ENCODE assay signal across 9 cellular contexts in the genomic region with DNA sequence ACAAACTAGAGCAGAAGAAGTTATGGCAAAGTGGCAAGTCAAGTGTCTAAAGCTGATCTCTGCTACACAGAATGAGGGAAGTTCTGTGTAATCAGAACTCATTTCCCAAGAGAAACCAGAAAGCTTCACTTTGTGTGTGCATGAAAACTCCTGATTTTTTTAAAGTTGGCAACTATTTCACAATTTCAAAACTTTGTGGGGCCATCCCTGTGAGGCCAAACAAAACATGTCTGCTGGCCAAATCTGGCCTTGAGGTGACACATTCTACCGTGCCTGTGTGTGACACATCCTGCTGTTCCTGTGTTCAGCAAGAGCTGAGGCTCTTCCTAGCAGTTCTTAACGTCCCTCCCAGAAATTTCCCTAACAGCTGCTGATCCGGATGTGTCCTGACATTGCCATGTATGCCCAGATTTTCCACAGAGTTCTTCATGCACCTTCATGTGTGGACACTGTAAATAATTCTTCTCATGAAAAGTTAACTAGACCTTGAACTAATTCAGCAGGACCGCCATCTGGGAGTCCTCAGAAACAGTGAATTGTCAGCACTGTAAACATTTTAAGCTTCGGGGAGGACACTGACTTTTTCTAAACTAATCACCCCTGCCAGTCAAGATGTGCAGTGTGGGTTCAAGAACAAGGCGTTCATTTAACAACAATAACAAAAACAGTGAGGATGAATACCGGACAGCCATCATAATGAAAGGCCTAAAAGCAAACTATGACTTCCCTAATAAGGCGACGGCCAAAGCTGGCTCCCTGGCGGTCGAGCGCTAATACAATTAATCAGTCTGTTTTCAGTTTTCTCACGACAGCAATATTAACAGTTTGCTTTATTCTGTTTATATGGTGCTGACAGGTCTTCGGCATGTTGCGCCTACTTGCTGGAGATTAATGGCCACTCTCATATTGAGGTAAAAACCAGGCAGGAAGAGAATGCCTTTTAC.
DNase-seq lines count a peak whose midpoint lies in the region; ATAC-seq and TF ChIP-seq lines count a peak whose summit lies in the region.
"Had no signal": no experiment of that assay in that cellular context is flagged by ENCODE, and none has a peak within 500 bp of the region (broad histone marks: within the 10 kb centered on the region; RNA-seq: fewer than 3 reads in every experiment).

No MANE protein-coding gene starts in this region.

- POLR2A ChIA-PET in CD4-positive, alpha-beta T cell (lab: Charles Lee), result no interaction called here

- H3K4me3 Mint-ChIP-seq in CD4-positive, alpha-beta T cell, result no peak overlapping the region
- no peak overlapping the region for H3K4me3 Mint-ChIP-seq in activated T-helper 2 cell treated with anti-CD3 and anti-CD28 coated beads, Interferon-gamma antibody, Interleukin-2, Interleukin-4, amounts not matched to agents 10 μg/mL and 5 μg/mL and 100 μg/mL, durations not matched to agents 14 hours and 24 hours and 36 hours (ENCODE audit: low read depth)
- H3K4me3 Mint-ChIP-seq: activated CD8-positive, alpha-beta memory T cell treated with anti-CD3 and anti-CD28 coated beads, Interleukin-2, amount 10 ng/mL, durations not matched to agents 7 days and 5 days had no signal

- H3K36me3 Mint-ChIP-seq in CD4-positive, alpha-beta T cell (ENCODE audit: low read depth), result peaks cover 40% of the 10 kb centered on the region
- H3K36me3 Mint-ChIP-seq in activated T-helper 2 cell treated with anti-CD3 and anti-CD28 coated beads, Interferon-gamma antibody, Interleukin-2, Interleukin-4, amounts not matched to agents 10 μg/mL and 5 μg/mL and 100 μg/mL, durations not matched to agents 14 hours and 24 hours and 36 hours (ENCODE audit: low read depth), result no peaks in the 10 kb centered on the region
- H3K36me3 Mint-ChIP-seq: activated CD8-positive, alpha-beta memory T cell treated with anti-CD3 and anti-CD28 coated beads, Interleukin-2, amount 10 ng/mL, durations not matched to agents 7 days and 5 days had no signal

- H3K9me3 Mint-ChIP-seq in CD4-positive, alpha-beta T cell, result no peaks in the 10 kb centered on the region
- no peaks in the 10 kb centered on the region for H3K9me3 Mint-ChIP-seq in activated T-helper 2 cell treated with anti-CD3 and anti-CD28 coated beads, Interferon-gamma antibody, Interleukin-2, Interleukin-4, amounts not matched to agents 10 μg/mL and 5 μg/mL and 100 μg/mL, durations not matched to agents 14 hours and 24 hours and 36 hours

- no peaks in the 10 kb centered on the region for H3K27me3 ChIP-seq in CD4-positive, alpha-beta T cell (ENCODE audit: control insufficient read depth, insufficient read depth, low read length)

- TF ChIP-seq CTCF in CD4-positive, alpha-beta T cell (IDR thresholded peaks at IDR 0.05), result no peak

- CTCF ChIA-PET in CD4-positive, alpha-beta T cell (lab: Charles Lee), result no interaction called here

- no peaks in the 10 kb centered on the region for H3K27me3 Mint-ChIP-seq in CD4-positive, alpha-beta T cell
- no peaks in the 10 kb centered on the region for H3K27me3 Mint-ChIP-seq in activated T-helper 2 cell treated with anti-CD3 and anti-CD28 coated beads, Interferon-gamma antibody, Interleukin-2, Interleukin-4, amounts not matched to agents 10 μg/mL and 5 μg/mL and 100 μg/mL, durations not matched to agents 14 hours and 24 hours and 36 hours (ENCODE audit: low read depth)
- H3K27me3 Mint-ChIP-seq: activated CD8-positive, alpha-beta memory T cell treated with anti-CD3 and anti-CD28 coated beads, Interleukin-2, amount 10 ng/mL, durations not matched to agents 7 days and 5 days had no signal

- H3K27ac ChIP-seq in CD4-positive, alpha-beta T cell (ENCODE audit: low read depth, low read length), result no peak overlapping the region

- peaks cover 24% of the 10 kb centered on the region for H3K4me1 Mint-ChIP-seq in CD4-positive, alpha-beta T cell (ENCODE audit: low read depth)
- H3K4me1 Mint-ChIP-seq in activated T-helper 2 cell treated with anti-CD3 and anti-CD28 coated beads, Interferon-gamma antibody, Interleukin-2, Interleukin-4, amounts not matched to agents 10 μg/mL and 5 μg/mL and 100 μg/mL, durations not matched to agents 14 hours and 24 hours and 36 hours (ENCODE audit: low read depth), result no peaks in the 10 kb centered on the region
- H3K4me1 Mint-ChIP-seq: activated CD8-positive, alpha-beta memory T cell treated with anti-CD3 and anti-CD28 coated beads, Interleukin-2, amount 10 ng/mL, durations not matched to agents 7 days and 5 days had no signal

- peak overlapping the region; percentile 67 for H3K27ac Mint-ChIP-seq in CD4-positive, alpha-beta T cell
- no peak overlapping the region for H3K27ac Mint-ChIP-seq in activated T-helper 2 cell treated with anti-CD3 and anti-CD28 coated beads, Interferon-gamma antibody, Interleukin-2, Interleukin-4, amounts not matched to agents 10 μg/mL and 5 μg/mL and 100 μg/mL, durations not matched to agents 14 hours and 24 hours and 36 hours
- H3K27ac Mint-ChIP-seq: activated CD8-positive, alpha-beta memory T cell treated with anti-CD3 and anti-CD28 coated beads, Interleukin-2, amount 10 ng/mL, durations not matched to agents 7 days and 5 days had no signal

- ATAC-seq in CD4-positive, alpha-beta T cell (ENCODE audit: poor library complexity), result no peak
- no peak for ATAC-seq in HG02678 (IDR thresholded peaks at IDR 0.05; ENCODE audit: unreplicated experiment)
- no peak for ATAC-seq in GM21786 (IDR thresholded peaks at IDR 0.05; ENCODE audit: unreplicated experiment)
- ATAC-seq: activated CD8-positive, alpha-beta memory T cell treated with anti-CD3 and anti-CD28 coated beads, Interleukin-2, amount 10 ng/mL, durations not matched to agents 7 days and 5 days had no signal

- DNase-seq in CD4-positive, alpha-beta T cell, result no peak
- DNase-seq in RPMI7951 (ENCODE audit: low read depth) (peak; percentile 76), glomerular visceral epithelial cell (ENCODE audit: extremely low spot score) (peak; percentile 48), posterior vena cava (ENCODE audit: low spot score) (peak; percentile 81), OCI-M2 (lab: John Stamatoyannopoulos, UW; ENCODE audit: unreplicated experiment) (no peak)
- no peak for DNase-seq in activated T-helper 2 cell treated with anti-CD3 and anti-CD28 coated beads, Interferon-gamma antibody, Interleukin-2, Interleukin-4, amounts not matched to agents 10 μg/mL and 5 μg/mL and 100 μg/mL, durations not matched to agents 14 hours and 24 hours and 36 hours (ENCODE audit: low spot score)
- DNase-seq: activated CD8-positive, alpha-beta memory T cell treated with anti-CD3 and anti-CD28 coated beads, Interleukin-2, amount 10 ng/mL, durations not matched to agents 7 days and 5 days had no signal

- intact Hi-C loops in CD4-positive, alpha-beta T cell (cut with DNase I, micrococcal nuclease), result no loop called here
- intact Hi-C loops in posterior vena cava (cut with DNase I), result no loop called here
- intact Hi-C loops in activated T-helper 2 cell treated with anti-CD3 and anti-CD28 coated beads, Interferon-gamma antibody, Interleukin-2, Interleukin-4, amounts not matched to agents 10 μg/mL and 5 μg/mL and 100 μg/mL, durations not matched to agents 14 hours and 24 hours and 36 hours (cut with micrococcal nuclease), result no loop called here

- no peaks in the 10 kb centered on the region for H3K9me3 ChIP-seq in CD4-positive, alpha-beta T cell (ENCODE audit: control insufficient read depth, low read length)

Comparison
In these comparisons a context has a peak if more than half of its experiments do, and no peak if none do; other contexts are left out.
1. DNase-seq: peak in RPMI7951 (single experiment), glomerular visceral epithelial cell (single experiment) and posterior vena cava (single experiment); none in CD4-positive, alpha-beta T cell (0 of 10), activated T-helper 2 cell treated with anti-CD3 and anti-CD28 coated beads, Interferon-gamma antibody, Interleukin-2, Interleukin-4, amounts not matched to agents 10 μg/mL and 5 μg/mL and 100 μg/mL, durations not matched to agents 14 hours and 24 hours and 36 hours (single experiment) and OCI-M2 (single experiment).